8 cellular contexts compared by ENCODE assay signal in genomic region chr20:1392693-1393506, GRCh38. TPM values are rescaled to one million over a fixed set of nuclear protein-coding genes. Genes with fewer than 3 reads are reported as not detected.
DNase-seq lines count a peak whose midpoint lies in the region; ATAC-seq and TF ChIP-seq lines count a peak whose summit lies in the region.

Gene FKBP1A, minus strand, starts transcription at chr20:1393054. Its CDS starts 56 bp downstream, at chr20:1392998.

- no peak for TF ChIP-seq RAD21 in Ishikawa (IDR thresholded peaks at IDR 0.05; ENCODE audit: low read depth)

- peaks cover under 1 to 3% of the 10 kb centered on the region in 2 donors for H3K27me3 ChIP-seq in mucosa of rectum (ENCODE audit: control insufficient read depth in 2 of 2, insufficient read depth in 2 of 2, low read length in 2 of 2)

- ATAC-seq in GM21619 (IDR thresholded peaks at IDR 0.05; ENCODE audit: unreplicated experiment) = peak; percentile 85

- DNase-seq in DMS 273 treated with DMSO at 0.1 percent for 48 hours (lab: John Stamatoyannopoulos, UW) = peak; percentile 68
- peak; percentile 60 for DNase-seq in OCI-M2 (lab: John Stamatoyannopoulos, UW; ENCODE audit: unreplicated experiment)
- DNase-seq in activated T-cell treated with anti-CD3 and anti-CD28 coated beads for 4 hours = peak; percentile 79
- DNase-seq in epithelial cell of proximal tubule (ENCODE audit: low read depth) = no peak
- peak; percentile 91 for DNase-seq in stimulated activated CD8-positive, alpha-beta memory T cell treated with anti-CD3 and anti-CD28 coated beads, Interleukin-4, amount 100 ng/mL, for 48 hours

- peak within 1 kb of the TSS; percentile 73 to 86 for H3K27ac ChIP-seq in mucosa of rectum (ENCODE audit: low read depth in 2 of 2, low read length in 2 of 2)

- H3K4me1 ChIP-seq in mucosa of rectum (ENCODE audit: control insufficient read depth in 2 of 2, insufficient read depth in 2 of 2, low read length in 2 of 2) = peaks cover 36 to 51% of the 10 kb centered on the region in 2 donors

- H3K36me3 ChIP-seq in mucosa of rectum (ENCODE audit: control insufficient read depth in 2 of 2, insufficient read depth in 2 of 2, low read length in 2 of 2) = peaks cover 3 to 7% of the 10 kb centered on the region in 2 donors

- H3K4me3 ChIP-seq in epithelial cell of proximal tubule (ENCODE audit: low read depth, low read length) (peak within 1 kb of the TSS; percentile 95), mucosa of rectum (ENCODE audit: low read length in 2 of 2) (peak within 1 kb of the TSS; percentile 79 to 92)

- TF ChIP-seq EP300 in Ishikawa (IDR thresholded peaks at IDR 0.05; ENCODE audit: borderline replicate concordance) = no peak

- H3K9ac ChIP-seq in mucosa of rectum (ENCODE audit: low read depth in 1 of 2, low read length in 2 of 2) = peak within 1 kb of the TSS; percentile 70 to 78

- no peaks in the 10 kb centered on the region for H3K9me3 ChIP-seq in mucosa of rectum (ENCODE audit: control insufficient read depth in 2 of 2, low read length in 2 of 2)

- TF ChIP-seq CTCF in epithelial cell of proximal tubule (conservative IDR thresholded peaks at IDR 0.05; ENCODE audit: low read depth, low read length) = no peak

TF ChIP-seq in Ishikawa, 13 proteins besides CTCF, POLR2A, EP300 and RAD21:
- TF ChIP-seq EGR1 (IDR thresholded peaks at IDR 0.05) (peak; percentile 85), ZBTB7A (IDR thresholded peaks at IDR 0.05; ENCODE audit: low read depth) (no peak), FOXM1 (IDR thresholded peaks at IDR 0.05; ENCODE audit: borderline replicate concordance, low read depth) (no peak), REST (IDR thresholded peaks at IDR 0.05; ENCODE audit: low read depth) (no peak), NFIC (IDR thresholded peaks at IDR 0.05) (no peak), MAX (IDR thresholded peaks at IDR 0.05) (peak; percentile 73), USF1 (IDR thresholded peaks at IDR 0.05) (peak; percentile 22; the same call in 1 of the 2 replicates), YY1 (IDR thresholded peaks at IDR 0.05; ENCODE audit: low read depth) (peak; percentile 81), CREB1 (IDR thresholded peaks at IDR 0.05; ENCODE audit: low read depth) (no peak), TEAD4 (IDR thresholded peaks at IDR 0.05) (no peak), TAF1 (IDR thresholded peaks at IDR 0.05; ENCODE audit: low read depth) (peak; percentile 75), CEBPB (IDR thresholded peaks at IDR 0.05) (no peak), TCF12 (IDR thresholded peaks at IDR 0.05; ENCODE audit: low read depth) (peak; percentile 61; the same call in 1 of the 2 replicates)

RNA-seq across cellular contexts. Expression of gene FKBP1A, which starts in this region (rescaled TPM):
- 129 and 188 TPM in 2 replicates for total RNA-seq in epithelial cell of proximal tubule
